ENCODE assay signal across 10 cellular contexts in genomic region chr20:33555755-33556154, GRCh38.
DNase-seq lines count a peak whose midpoint lies in the region; ATAC-seq, FAIRE-seq and TF ChIP-seq lines count a peak whose summit lies in the region.
"Had no signal": no experiment of that assay in that cellular context is flagged by ENCODE, and none has a peak within 500 bp of the region (broad histone marks: within the 10 kb centered on the region; RNA-seq: fewer than 3 reads in every experiment).

No MANE protein-coding gene starts in this region.

- TF ChIP-seq CTCF in HepG2 (CRISPR knock-in tag; IDR thresholded peaks at IDR 0.05) (no peak), transverse colon (IDR thresholded peaks at IDR 0.05) (no peak), D721Med (IDR thresholded peaks at IDR 0.05; ENCODE audit: insufficient read depth, missing control alignments) (no peak)

- BruUV-seq in HepG2 (replicated peaks; lab: Mats Ljungman, UMichigan), result no TSS peak

- intact Hi-C loops in activated T-helper 1 cell treated with anti-CD3 and anti-CD28 coated beads, Interleukin-12 subunit alpha, Interleukin-12 subunit beta, Interleukin-2, Interleukin-4 antibody, amounts not matched to agents 30 ng/mL and 10 ng/mL and 1 ng/mL, durations not matched to agents 14 hours and 24 hours and 36 hours (cut with micrococcal nuclease), result loop anchor here (1.0 to 5.0 kb wide), 6 partner anchors 48 to 438 kb away; partner anchors contain the start of genes ACTL10, CBFA2T2, RALY and SNTA1
- intact Hi-C loops in HepG2 (cut with micrococcal nuclease; ENCODE audit: unreplicated experiment), result no loop called here
- intact Hi-C loops in transverse colon (cut with DNase I; ENCODE audit: low total_unique reads), result no loop called here

- H4K20me1 ChIP-seq in HepG2 (ENCODE audit: insufficient read depth, low read length), result no peaks in the 10 kb centered on the region

- 94% methylated on average over 3 of the region's 3 CpGs for WGBS in HepG2 (ENCODE audit: low lambda C conversion rate)
- WGBS in transverse colon (ENCODE audit: low coverage in 1 of 2), 2 donors, result 93 to 96% methylated on average over 3 of the region's 3 CpGs

- H3K4me3 ChIP-seq in HepG2 (replicated peaks in 1 of 3; ENCODE audit: insufficient read depth in 1 of 3, low read depth in 2 of 3, low read length in 3 of 3) (no peak overlapping the region; a peak in 1 of 6 replicates), transverse colon (no peak overlapping the region)
- H3K4me3 ChIP-seq: mucosa of descending colon had no signal

- POLR2A ChIA-PET in HepG2 (lab: Yijun Ruan, JAX), result interaction anchor here (1.1 to 1.3 kb wide), 2 partner anchors 13 to 66 kb away, joined by 3 to 10 read pairs; partner anchors contain the start of gene CBFA2T2

- peaks cover 0 to 3% of the 10 kb centered on the region in 2 experiments; a peak in 4 of 5 replicates for H3K36me3 ChIP-seq in HepG2 (replicated peaks in 1 of 2; ENCODE audit: control insufficient read depth in 1 of 2, insufficient read depth in 2 of 2, low read length in 2 of 2)
- H3K36me3 ChIP-seq in transverse colon, result no peaks in the 10 kb centered on the region

- peak overlapping the region; percentile 98 for H3K27ac Mint-ChIP-seq in activated T-cell treated with anti-CD3 and anti-CD28 coated beads, Interleukin-2, amount 50 U/mL, for 72 hours
- peak overlapping the region; percentile 91 for H3K27ac Mint-ChIP-seq in activated T-helper 1 cell treated with anti-CD3 and anti-CD28 coated beads, Interleukin-12 subunit alpha, Interleukin-12 subunit beta, Interleukin-2, Interleukin-4 antibody, amounts not matched to agents 30 ng/mL and 10 ng/mL and 1 ng/mL, durations not matched to agents 14 hours and 24 hours and 36 hours

- H3K36me3 Mint-ChIP-seq in activated T-cell treated with anti-CD3 and anti-CD28 coated beads, Interleukin-2, amount 50 U/mL, for 72 hours (ENCODE audit: insufficient read depth in 2 of 2), result peaks cover 1 to 9% of the 10 kb centered on the region in 2 donors
- peaks cover 11% of the 10 kb centered on the region for H3K36me3 Mint-ChIP-seq in activated T-helper 1 cell treated with anti-CD3 and anti-CD28 coated beads, Interleukin-12 subunit alpha, Interleukin-12 subunit beta, Interleukin-2, Interleukin-4 antibody, amounts not matched to agents 30 ng/mL and 10 ng/mL and 1 ng/mL, durations not matched to agents 14 hours and 24 hours and 36 hours (ENCODE audit: low read depth)

- no peaks in the 10 kb centered on the region for H3K9me3 ChIP-seq in HepG2 (ENCODE audit: low read length)
- H3K9me3 ChIP-seq in transverse colon, result no peaks in the 10 kb centered on the region
- H3K9me3 ChIP-seq: mucosa of descending colon had no signal

- H3K27me3 Mint-ChIP-seq in activated T-cell treated with anti-CD3 and anti-CD28 coated beads, Interleukin-2, amount 50 U/mL, for 72 hours (ENCODE audit: low read depth), result no peaks in the 10 kb centered on the region
- H3K27me3 Mint-ChIP-seq in activated T-helper 1 cell treated with anti-CD3 and anti-CD28 coated beads, Interleukin-12 subunit alpha, Interleukin-12 subunit beta, Interleukin-2, Interleukin-4 antibody, amounts not matched to agents 30 ng/mL and 10 ng/mL and 1 ng/mL, durations not matched to agents 14 hours and 24 hours and 36 hours (ENCODE audit: insufficient read depth), result no peaks in the 10 kb centered on the region

- H3K4me3 Mint-ChIP-seq in activated T-cell treated with anti-CD3 and anti-CD28 coated beads, Interleukin-2, amount 50 U/mL, for 72 hours, result peak overlapping the region; percentile 67 to 85
- peak overlapping the region; percentile 40 for H3K4me3 Mint-ChIP-seq in activated T-helper 1 cell treated with anti-CD3 and anti-CD28 coated beads, Interleukin-12 subunit alpha, Interleukin-12 subunit beta, Interleukin-2, Interleukin-4 antibody, amounts not matched to agents 30 ng/mL and 10 ng/mL and 1 ng/mL, durations not matched to agents 14 hours and 24 hours and 36 hours

- no peak overlapping the region for H3K9ac ChIP-seq in HepG2 (ENCODE audit: insufficient read depth, low read depth, low read length)

- no peak for DNase-seq in activated T-cell treated with anti-CD3 and anti-CD28 coated beads, Interleukin-2, amount 50 U/mL, for 72 hours
- DNase-seq in activated T-cell treated with anti-CD3 and anti-CD28 coated beads for 4 hours, result no peak
- no peak for DNase-seq in activated T-helper 1 cell treated with anti-CD3 and anti-CD28 coated beads, Interleukin-12 subunit alpha, Interleukin-12 subunit beta, Interleukin-2, Interleukin-4 antibody, amounts not matched to agents 30 ng/mL and 10 ng/mL and 1 ng/mL, durations not matched to agents 14 hours and 24 hours and 36 hours (ENCODE audit: low spot score)
- DNase-seq in HepG2 (ENCODE audit: low spot score), result peak; percentile 52
- DNase-seq in transverse colon, result no peak
- no peak for DNase-seq in NCI-H2107 treated with DMSO at 0.1 percent for 48 hours (lab: John Stamatoyannopoulos, UW; ENCODE audit: unreplicated experiment)
- no peak for DNase-seq in D721Med (ENCODE audit: insufficient read length, low spot score)
- DNase-seq: activated effector memory CD4-positive, alpha-beta T cell treated with Interleukin-2 at 50 U/mL for 16 hours had no signal

- FAIRE-seq in HepG2 (lab: Jason Lieb, UNC), result peak; percentile 34
- no peak for FAIRE-seq in D721Med (lab: Jason Lieb, UNC)

- peak overlapping the region; percentile 39 for H3K27ac ChIP-seq in HepG2 (ENCODE audit: extremely low read length, insufficient read depth, low read length)
- peak overlapping the region; percentile 75 to 85 (median 80) for H3K27ac ChIP-seq in transverse colon

- CTCF ChIA-PET in HepG2 (lab: Yijun Ruan, JAX; ENCODE audit: low intra/inter-chr PET ratio, low total read pairs), result no interaction called here

- H3K79me2 ChIP-seq in HepG2 (ENCODE audit: insufficient read depth, low read length), result peaks cover 14% of the 10 kb centered on the region

- H3K9me3 Mint-ChIP-seq in activated T-cell treated with anti-CD3 and anti-CD28 coated beads, Interleukin-2, amount 50 U/mL, for 72 hours, result peaks cover 0 to 1% of the 10 kb centered on the region in 2 donors
- no peaks in the 10 kb centered on the region for H3K9me3 Mint-ChIP-seq in activated T-helper 1 cell treated with anti-CD3 and anti-CD28 coated beads, Interleukin-12 subunit alpha, Interleukin-12 subunit beta, Interleukin-2, Interleukin-4 antibody, amounts not matched to agents 30 ng/mL and 10 ng/mL and 1 ng/mL, durations not matched to agents 14 hours and 24 hours and 36 hours

- in situ Hi-C loops in HepG2 (cut with HindIII; ENCODE audit: extremely low pct_ligation_motif_present, low pct_unique_long_range_greater_than_20kb) (no loop called here), transverse colon (cut with MboI; ENCODE audit: low pct_ligation_motif_present in 1 of 4, low pct_unique_long_range_greater_than_20kb in 1 of 4, low sequenced_read_pairs in 3 of 4) (no loop called here)

- TF ChIP-seq RAD21 in HepG2 (CRISPR knock-in tag; IDR thresholded peaks at IDR 0.05), result no peak

- TF ChIP-seq POLR2A in HepG2 (IDR thresholded peaks at IDR 0.05; ENCODE audit: insufficient read depth in 1 of 2, low read depth in 2 of 2, low read length in 2 of 2) (no peak), transverse colon (IDR thresholded peaks at IDR 0.05) (no peak)

- TF ChIP-seq EP300 in HepG2 (IDR thresholded peaks at IDR 0.05; ENCODE audit: low read depth in 2 of 2, low read length in 2 of 2) (0 out of 4 replicates have a peak, but pooled peaks of 1 of the 2 experiments have one; percentile 27), HepG2 (CRISPR knock-in tag; IDR thresholded peaks at IDR 0.05; ENCODE audit: borderline replicate concordance) (no peak), transverse colon (IDR thresholded peaks at IDR 0.05; ENCODE audit: low read depth) (no peak)

- H3K27me3 ChIP-seq in HepG2 (ENCODE audit: control insufficient read depth in 1 of 2, insufficient read depth in 2 of 2, low read length in 2 of 2), result no peaks in the 10 kb centered on the region
- no peaks in the 10 kb centered on the region for H3K27me3 ChIP-seq in transverse colon

- H3K4me1 Mint-ChIP-seq in activated T-cell treated with anti-CD3 and anti-CD28 coated beads, Interleukin-2, amount 50 U/mL, for 72 hours (ENCODE audit: low read depth), result peaks cover 46% of the 10 kb centered on the region
- peaks cover 15% of the 10 kb centered on the region for H3K4me1 Mint-ChIP-seq in activated T-helper 1 cell treated with anti-CD3 and anti-CD28 coated beads, Interleukin-12 subunit alpha, Interleukin-12 subunit beta, Interleukin-2, Interleukin-4 antibody, amounts not matched to agents 30 ng/mL and 10 ng/mL and 1 ng/mL, durations not matched to agents 14 hours and 24 hours and 36 hours (ENCODE audit: low read depth)

- ATAC-seq in activated T-cell treated with anti-CD3 and anti-CD28 coated beads, Interleukin-2, amount 50 U/mL, for 72 hours (replicated peaks in 1 of 2), result no peak
- ATAC-seq in HepG2 (no peak), GM21723 (IDR thresholded peaks at IDR 0.05; ENCODE audit: unreplicated experiment) (no peak)

- H3K4me1 ChIP-seq in HepG2 (ENCODE audit: insufficient read depth, low read length), result peaks cover 58% of the 10 kb centered on the region
- peaks cover 7 to 46% (median 21%) of the 10 kb centered on the region in 4 donors for H3K4me1 ChIP-seq in transverse colon

- H3K4me2 ChIP-seq in HepG2 (ENCODE audit: low read depth, low read length), result peak overlapping the region; percentile 50

- no peak overlapping the region for H2AFZ ChIP-seq in HepG2 (ENCODE audit: low read length)

TF ChIP-seq in HepG2, 621 proteins besides CTCF, POLR2A, EP300 and RAD21 (continues in another document):
- TF ChIP-seq ZNF788 (CRISPR knock-in tag; IDR thresholded peaks at IDR 0.05; ENCODE audit: borderline replicate concordance) (peak; percentile 48; the same call in 1 of the 2 replicates), ZNF773 (CRISPR knock-in tag; IDR thresholded peaks at IDR 0.05; ENCODE audit: borderline replicate concordance) (no peak), RARA (CRISPR knock-in tag; IDR thresholded peaks at IDR 0.05) (peak; percentile 62), RFX3 (CRISPR knock-in tag; IDR thresholded peaks at IDR 0.05) (no peak), SOX5 (CRISPR knock-in tag; IDR thresholded peaks at IDR 0.05; ENCODE audit: borderline replicate concordance) (peak; percentile 40; the same call in 1 of the 2 replicates)
- TF ChIP-seq, protein P1, sequence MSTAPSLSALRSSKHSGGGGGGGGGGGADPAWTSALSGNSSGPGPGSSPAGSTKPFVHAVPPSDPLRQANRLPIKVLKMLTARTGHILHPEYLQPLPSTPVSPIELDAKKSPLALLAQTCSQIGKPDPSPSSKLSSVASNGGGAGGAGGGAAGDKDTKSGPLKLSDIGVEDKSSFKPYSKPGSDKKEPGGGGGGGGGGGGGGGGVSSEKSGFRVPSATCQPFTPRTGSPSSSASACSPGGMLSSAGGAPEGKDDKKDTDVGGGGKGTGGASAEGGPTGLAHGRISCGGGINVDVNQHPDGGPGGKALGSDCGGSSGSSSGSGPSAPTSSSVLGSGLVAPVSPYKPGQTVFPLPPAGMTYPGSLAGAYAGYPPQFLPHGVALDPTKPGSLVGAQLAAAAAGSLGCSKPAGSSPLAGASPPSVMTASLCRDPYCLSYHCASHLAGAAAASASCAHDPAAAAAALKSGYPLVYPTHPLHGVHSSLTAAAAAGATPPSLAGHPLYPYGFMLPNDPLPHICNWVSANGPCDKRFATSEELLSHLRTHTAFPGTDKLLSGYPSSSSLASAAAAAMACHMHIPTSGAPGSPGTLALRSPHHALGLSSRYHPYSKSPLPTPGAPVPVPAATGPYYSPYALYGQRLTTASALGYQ (CRISPR knock-in tag; IDR thresholded peaks at IDR 0.05), result 0 out of 2 replicates have a peak, but pooled peaks have one; percentile 3
